ENCODE assay signal across 12 cellular contexts in the genomic region with DNA sequence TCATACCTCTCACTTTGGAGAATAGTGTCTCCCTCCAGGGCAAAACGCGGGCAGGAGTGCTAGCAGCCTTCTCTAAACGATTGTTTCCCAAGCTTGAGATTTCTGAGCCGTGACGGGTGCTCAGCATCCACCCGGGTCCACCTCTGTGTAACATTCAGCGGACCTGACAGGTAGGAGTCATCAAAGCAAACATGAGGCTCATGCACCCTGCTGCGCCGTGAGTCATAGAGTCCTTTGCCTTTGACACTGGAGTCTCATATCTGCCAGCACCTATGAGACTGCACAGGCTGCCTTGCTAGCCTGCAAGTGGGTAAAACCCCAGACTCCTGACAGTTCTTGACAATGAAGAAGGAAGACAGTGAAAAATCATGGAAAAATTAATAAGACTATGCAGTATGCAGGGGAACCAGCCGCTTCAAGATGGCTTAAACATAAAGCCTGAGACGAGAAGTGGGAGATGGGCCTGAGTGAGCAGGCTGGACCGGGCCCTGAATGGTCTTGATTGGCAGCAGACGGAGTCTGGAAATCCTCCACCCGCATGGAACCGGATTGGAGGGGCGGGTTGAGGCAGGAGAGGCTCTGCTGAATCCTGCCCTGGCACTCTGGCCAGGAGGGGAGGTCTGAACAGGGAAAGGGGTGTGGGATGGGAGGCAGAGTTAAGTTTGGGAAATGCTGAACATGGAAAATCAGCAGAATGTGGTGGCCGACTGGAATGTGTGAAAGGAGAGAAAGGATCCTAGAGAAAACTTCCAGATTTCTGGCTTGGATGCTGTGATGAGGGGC. TPM values are rescaled to one million over a fixed set of nuclear protein-coding genes. Genes with fewer than 3 reads are reported as not detected.
DNase-seq lines count a peak whose midpoint lies in the region; ATAC-seq lines count a peak whose summit lies in the region.
"Had no signal": no experiment of that assay in that cellular context is flagged by ENCODE, and none has a peak within 500 bp of the region (broad histone marks: within the 10 kb centered on the region; RNA-seq: fewer than 3 reads in every experiment).

No MANE protein-coding gene starts in this region.

- H3K9me3 ChIP-seq in T-helper 17 cell (ENCODE audit: control insufficient read depth, low read length, poor library complexity, severe bottlenecking): no peaks in the 10 kb centered on the region
- H3K9me3 ChIP-seq: right atrium auricular region, vagina had no signal

- H3K27me3 Mint-ChIP-seq in T-helper 17 cell (peaks cover 14% of the 10 kb centered on the region), memory B cell (no peaks in the 10 kb centered on the region)

- DNase-seq in NCI-H1417 (lab: John Stamatoyannopoulos, UW) (peak; percentile 60 to 96 (median 74)), NCI-H1417 treated with DMSO at 0.1 percent for 48 hours (lab: John Stamatoyannopoulos, UW) (no peak), HPDE6-E6E7 (ENCODE audit: extremely low spot score) (peak; percentile 61), T-helper 17 cell (no peak), memory B cell (ENCODE audit: low spot score in 2 of 2) (no peak), NCI-H1105 treated with DMSO at 0.1 percent for 48 hours (lab: John Stamatoyannopoulos, UW) (no peak), retina (no peak)
- DNase-seq: IMR-90 had no signal

- H3K9me3 Mint-ChIP-seq in memory B cell: no peaks in the 10 kb centered on the region
- H3K9me3 Mint-ChIP-seq: activated T-helper 1 cell treated with anti-CD3 and anti-CD28 coated beads, Interleukin-12 subunit alpha, Interleukin-12 subunit beta, Interleukin-2, Interleukin-4 antibody, amounts not matched to agents 30 ng/mL and 10 ng/mL and 1 ng/mL, durations not matched to agents 14 hours and 24 hours and 36 hours had no signal

- H3K27ac Mint-ChIP-seq in T-helper 17 cell: peak overlapping the region; percentile 84
- peak overlapping the region; percentile 16 for H3K27ac Mint-ChIP-seq in memory B cell
- H3K27ac Mint-ChIP-seq: activated T-helper 1 cell treated with anti-CD3 and anti-CD28 coated beads, Interleukin-12 subunit alpha, Interleukin-12 subunit beta, Interleukin-2, Interleukin-4 antibody, amounts not matched to agents 30 ng/mL and 10 ng/mL and 1 ng/mL, durations not matched to agents 14 hours and 24 hours and 36 hours had no signal

- H3K4me1 Mint-ChIP-seq in T-helper 17 cell (peaks cover 26% of the 10 kb centered on the region), memory B cell (peaks cover 35% of the 10 kb centered on the region)

- no peak for ATAC-seq in T-helper 17 cell
- no peak for ATAC-seq in memory B cell (ENCODE audit: low read depth)
- ATAC-seq in HG02588 (IDR thresholded peaks at IDR 0.05; ENCODE audit: unreplicated experiment): no peak

- H3K36me3 Mint-ChIP-seq in T-helper 17 cell (ENCODE audit: low read depth): no peaks in the 10 kb centered on the region
- peaks cover 7% of the 10 kb centered on the region for H3K36me3 Mint-ChIP-seq in memory B cell

- H3K4me3 Mint-ChIP-seq in T-helper 17 cell: no peak overlapping the region
- no peak overlapping the region for H3K4me3 Mint-ChIP-seq in memory B cell
- H3K4me3 Mint-ChIP-seq: activated T-helper 1 cell treated with anti-CD3 and anti-CD28 coated beads, Interleukin-12 subunit alpha, Interleukin-12 subunit beta, Interleukin-2, Interleukin-4 antibody, amounts not matched to agents 30 ng/mL and 10 ng/mL and 1 ng/mL, durations not matched to agents 14 hours and 24 hours and 36 hours had no signal

RNA-seq across cellular contexts. Expression of a gene that starts 54.2 kb away (rescaled TPM):
- 1 to 10 TPM; 5.2 to 8.3 TPM for total RNA-seq in T-helper 17 cell

Comparison
In these comparisons a context has a peak if more than half of its experiments do, and no peak if none do; other contexts are left out.
1. DNase-seq: peak in NCI-H1417 (3 of 3) and HPDE6-E6E7 (single experiment); none in NCI-H1417 treated with DMSO at 0.1 percent for 48 hours (single experiment), T-helper 17 cell (0 of 3), memory B cell (0 of 2), NCI-H1105 treated with DMSO at 0.1 percent for 48 hours (single experiment) and retina (single experiment).